Comparison of ENCODE assay signal across 9 cellular contexts in the genomic region with DNA sequence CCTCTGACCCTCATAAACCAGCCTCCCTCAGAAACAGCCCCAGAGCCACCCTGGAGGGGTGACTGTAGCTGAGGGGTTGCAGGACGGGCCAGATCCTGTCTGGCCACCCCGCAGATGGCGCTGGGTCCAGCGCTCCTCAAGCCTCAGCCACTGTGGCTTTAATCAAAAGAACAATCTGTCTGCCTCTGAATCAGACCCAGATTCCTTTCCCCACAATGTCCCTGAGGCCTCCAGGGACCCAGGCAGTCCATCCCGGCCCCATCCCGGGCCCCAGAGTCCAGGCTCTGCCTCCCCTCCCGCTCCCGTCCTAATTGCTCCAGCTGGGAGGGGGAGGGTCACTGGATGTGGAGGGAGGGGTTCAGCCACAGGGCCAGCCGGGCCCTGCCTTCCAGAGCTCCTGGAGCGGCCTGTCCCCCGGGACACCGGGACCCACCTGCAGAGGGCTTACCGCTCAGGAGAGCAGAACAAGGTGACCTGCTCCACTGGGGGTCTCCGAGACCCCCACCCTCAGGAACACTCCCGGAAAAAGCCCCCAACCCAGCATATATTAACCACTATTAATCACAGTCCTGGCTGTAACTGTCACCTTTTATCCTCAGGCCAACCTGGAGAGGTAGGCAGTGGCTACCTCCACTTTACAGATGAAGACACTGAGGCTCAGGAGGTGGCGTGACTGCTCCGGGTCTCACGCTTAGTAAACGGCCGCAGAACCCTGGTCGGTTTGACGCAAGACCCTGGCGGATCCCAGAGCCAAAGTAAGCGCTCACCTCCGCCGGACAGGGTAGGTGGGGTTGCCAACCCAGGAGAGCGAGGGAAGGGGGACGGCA. TPM values are rescaled to one million over a fixed set of nuclear protein-coding genes. Genes with fewer than 3 reads are reported as not detected.
A peak's percentile ranks its signal among the peaks of the same experiment; 100 is the strongest.
DNase-seq lines count a peak whose midpoint lies in the region; ATAC-seq, FAIRE-seq and TF ChIP-seq lines count a peak whose summit lies in the region.
"Had no signal": no experiment of that assay in that cellular context is flagged by ENCODE, and none has a peak within 500 bp of the region (broad histone marks: within the 10 kb centered on the region; RNA-seq: fewer than 3 reads in every experiment).

No MANE protein-coding gene starts in this region.

- H3K9me3 ChIP-seq in AG04450 (ENCODE audit: control insufficient read depth, insufficient read depth, low read length), result peaks cover 3% of the 10 kb centered on the region; the same call in 1 of the 2 replicates

- FAIRE-seq in H54 (lab: Jason Lieb, UNC), result no peak

- no peak for ATAC-seq in effector memory CD8-positive, alpha-beta T cell (replicated peaks)
- ATAC-seq in GM18519 (IDR thresholded peaks at IDR 0.05; ENCODE audit: low FRiP score, unreplicated experiment), result no peak

- CTCF ChIA-PET in AG04450 (lab: Charles Lee), result interaction anchor here (0.7 kb wide), 1 partner anchor 16 kb away, joined by 3 read pairs; no protein-coding TSS in a partner anchor

- peak overlapping the region; percentile 66 to 71 for H3K4me3 Mint-ChIP-seq in effector memory CD8-positive, alpha-beta T cell

- H3K4me1 Mint-ChIP-seq in effector memory CD8-positive, alpha-beta T cell (ENCODE audit: low read depth in 2 of 2), result peaks cover 0 to 15% of the 10 kb centered on the region in 2 donors

- H3K36me3 Mint-ChIP-seq in effector memory CD8-positive, alpha-beta T cell (ENCODE audit: insufficient read depth), result no peaks in the 10 kb centered on the region

- peaks cover 3% of the 10 kb centered on the region for H3K27me3 ChIP-seq in AG04450 (ENCODE audit: control insufficient read depth, insufficient read depth, low read length)

- no peak for TF ChIP-seq POLR2A in H54 (IDR thresholded peaks at IDR 0.05; ENCODE audit: low read depth, low read length)

- no peak overlapping the region for H3K27ac Mint-ChIP-seq in effector memory CD8-positive, alpha-beta T cell

- DNase-seq in AG04450 (ENCODE audit: low read depth, low spot score) (no peak), NCI-H146 (lab: John Stamatoyannopoulos, UW) (peak; percentile 17), myocyte (ENCODE audit: low read depth) (peak; percentile 75), H4 (ENCODE audit: low spot score) (no peak), H54 (ENCODE audit: insufficient read length, low spot score) (no peak)
- DNase-seq in effector memory CD8-positive, alpha-beta T cell, result no peak
- DNase-seq in stimulated activated naive CD4-positive, alpha-beta T cell (lab: John Stamatoyannopoulos, UW), result no peak

- peak overlapping the region; percentile 84 for H3K4me3 ChIP-seq in AG04450 (ENCODE audit: low read depth, low read length)

- no peak for TF ChIP-seq CTCF in AG04450 (IDR thresholded peaks at IDR 0.05; ENCODE audit: low read depth, low read length)

- no peak overlapping the region for H3K27ac ChIP-seq in AG04450 (ENCODE audit: low read depth, low read length)

- POLR2A ChIA-PET in AG04450 (lab: Yijun Ruan, JAX), result no interaction called here

- no peaks in the 10 kb centered on the region for H3K9me3 Mint-ChIP-seq in effector memory CD8-positive, alpha-beta T cell

- peaks cover 52 to 83% of the 10 kb centered on the region in 2 donors for H3K27me3 Mint-ChIP-seq in effector memory CD8-positive, alpha-beta T cell

RNA-seq across cellular contexts. Expression of a gene that starts 0.8 kb away (rescaled TPM):
- polyA plus RNA-seq in AG04450 (2011; rRNA removed), result 122 and 143 TPM in 2 replicates
- polyA minus RNA-seq in AG04450 (2011; rRNA and poly(A)+ RNA removed), result 98.3 and 105 TPM in 2 replicates
- total RNA-seq in myocyte, result 38.8 and 103 TPM in 2 replicates
- 33.0 TPM for polyA plus RNA-seq in myocyte (2012)
- total RNA-seq in H4 (2014; rRNA removed; shearing (Covaris generic)), result 33.0 and 38.9 TPM in 2 replicates

RNA-seq across cellular contexts. Expression of a gene that starts 15.5 kb away (rescaled TPM):
- not detected in 2 replicates for polyA plus RNA-seq in AG04450 (2011; rRNA removed)
- polyA minus RNA-seq in AG04450 (2011; rRNA and poly(A)+ RNA removed), result not detected in 2 replicates
- not detected in 2 replicates for total RNA-seq in myocyte
- polyA plus RNA-seq in myocyte (2012), result not detected
- not detected in 2 replicates for total RNA-seq in H4 (2014; rRNA removed; shearing (Covaris generic))
- total RNA-seq: NCI-H460 had no signal

RNA-seq across cellular contexts. Expression of a gene that starts 21.7 kb away (rescaled TPM):
- polyA plus RNA-seq in AG04450 (2011; rRNA removed), result 0.46 and 0.60 TPM in 2 replicates
- polyA minus RNA-seq in AG04450 (2011; rRNA and poly(A)+ RNA removed), result 0.17 and 0.46 TPM in 2 replicates
- 5.2 and 13.0 TPM in 2 replicates for total RNA-seq in myocyte
- 3.2 TPM for polyA plus RNA-seq in myocyte (2012)
- 0.10 and 0.47 TPM in 2 replicates for total RNA-seq in H4 (2014; rRNA removed; shearing (Covaris generic))

RNA-seq across cellular contexts. Expression of a gene that starts 49.7 kb away (rescaled TPM):
- 2.7 and 3.0 TPM in 2 replicates for polyA plus RNA-seq in AG04450 (2011; rRNA removed)
- 1.3 and 1.8 TPM in 2 replicates for polyA minus RNA-seq in AG04450 (2011; rRNA and poly(A)+ RNA removed)
- total RNA-seq in myocyte, result 1.5 and 1.6 TPM in 2 replicates
- 3.6 TPM for polyA plus RNA-seq in myocyte (2012)
- total RNA-seq in H4 (2014; rRNA removed; shearing (Covaris generic)), result 4.9 and 6.0 TPM in 2 replicates

Comparison
In these comparisons a context has a peak if more than half of its experiments do, and no peak if none do; other contexts are left out.
1. DNase-seq: peak in NCI-H146 (single experiment) and myocyte (single experiment); none in AG04450 (single experiment), effector memory CD8-positive, alpha-beta T cell (0 of 3), H4 (single experiment), H54 (single experiment) and stimulated activated naive CD4-positive, alpha-beta T cell (0 of 6).